ENCODE assay signal across 17 cellular contexts in genomic region chr2:36834203-36834602, GRCh38.
DNase-seq lines count a peak whose midpoint lies in the region; ATAC-seq, FAIRE-seq and TF ChIP-seq lines count a peak whose summit lies in the region.
"Had no signal": no experiment of that assay in that cellular context is flagged by ENCODE, and none has a peak within 500 bp of the region (broad histone marks: within the 10 kb centered on the region; RNA-seq: fewer than 3 reads in every experiment).

No MANE protein-coding gene starts in this region.

- H4K91ac ChIP-seq in H9 (ENCODE audit: insufficient read length, low read depth, low read length), result no peak overlapping the region

- H2BK20ac ChIP-seq in H9 (ENCODE audit: low read depth, low read length, poor library complexity, severe bottlenecking), result no peak overlapping the region

- H3F3A ChIP-seq in GM23338 (replicated peaks; ENCODE audit: low read depth), result no peaks in the 10 kb centered on the region

- H3K9me3 ChIP-seq in H9 (ENCODE audit: control insufficient read depth, low read depth, low read length), result no peaks in the 10 kb centered on the region
- no peaks in the 10 kb centered on the region for H3K9me3 ChIP-seq in astrocyte (ENCODE audit: insufficient read depth, low read depth, low read length)
- H3K9me3 ChIP-seq: A549, BE2C had no signal

- H2AFZ ChIP-seq in GM23338, result no peak overlapping the region
- H2AFZ ChIP-seq in H9 (ENCODE audit: low read length), result no peak overlapping the region
- H2AFZ ChIP-seq in astrocyte (ENCODE audit: low read depth, low read length), result no peak overlapping the region

- H3K9ac ChIP-seq in H9 (ENCODE audit: extremely low read depth, insufficient read length, low read length), result no peak overlapping the region
- H3K9ac ChIP-seq in astrocyte (ENCODE audit: low read length), result no peak overlapping the region

- H2BK5ac ChIP-seq in H9 (ENCODE audit: insufficient read length, low read length), result no peak overlapping the region

- no peak overlapping the region for H2BK12ac ChIP-seq in H9 (ENCODE audit: insufficient read length, low read depth, low read length)

- H3K56ac ChIP-seq in H9 (ENCODE audit: insufficient read length, low read depth, low read length), result no peak overlapping the region

- TF ChIP-seq CTCF in GM23338 (conservative IDR thresholded peaks at IDR 0.05; ENCODE audit: low read depth in 2 of 2), result no peak
- no peak for TF ChIP-seq CTCF in H9 (conservative IDR thresholded peaks at IDR 0.05)
- TF ChIP-seq CTCF in astrocyte (IDR thresholded peaks at IDR 0.05; ENCODE audit: insufficient read depth, low read depth, low read length), result no peak
- TF ChIP-seq CTCF in epithelial cell of esophagus (IDR thresholded peaks at IDR 0.05; ENCODE audit: insufficient read depth, low read depth, low read length, missing control alignments), result no peak
- no peak for TF ChIP-seq CTCF in RWPE1 (conservative IDR thresholded peaks at IDR 0.05; ENCODE audit: low read depth)

- H3K4me3 Mint-ChIP-seq in GM23338, result no peak overlapping the region
- no peak overlapping the region for H3K4me3 Mint-ChIP-seq in H9
- no peak overlapping the region for H3K4me3 Mint-ChIP-seq in astrocyte (ENCODE audit: unreplicated experiment)
- H3K4me3 Mint-ChIP-seq: IgD-negative memory B cell had no signal

- peaks cover 9% of the 10 kb centered on the region; the same call in 1 of the 2 replicates for H3K9me2 ChIP-seq in GM23338 (ENCODE audit: insufficient read depth)

- H3K23me2 ChIP-seq in H9 (ENCODE audit: insufficient read length, low read depth, low read length, poor library complexity, severe bottlenecking), result no peaks in the 10 kb centered on the region

- FAIRE-seq in astrocyte (lab: Jason Lieb, UNC), result peak; percentile 34
- no peak for FAIRE-seq in GM19239 (lab: Jason Lieb, UNC)
- FAIRE-seq: A549, D721Med, GM18507 had no signal

- H3K36me3 ChIP-seq in GM23338 (ENCODE audit: insufficient read depth) (no peaks in the 10 kb centered on the region), astrocyte (ENCODE audit: insufficient read depth, low read length) (no peaks in the 10 kb centered on the region)
- H3K36me3 ChIP-seq: BE2C had no signal

- no peak overlapping the region for H3K4me3 ChIP-seq in GM23338
- no peak overlapping the region for H3K4me3 ChIP-seq in astrocyte (ENCODE audit: insufficient read depth, low read depth, low read length)
- no peak overlapping the region for H3K4me3 ChIP-seq in epithelial cell of esophagus (ENCODE audit: low read length)
- H3K4me3 ChIP-seq: A549 had no signal

- CTCF ChIA-PET in RWPE1 (lab: Yijun Ruan, JAX), result no interaction called here

- peaks cover 2% of the 10 kb centered on the region for H3K27me3 Mint-ChIP-seq in GM23338 (ENCODE audit: insufficient read depth, low read depth, poor library complexity)
- no peaks in the 10 kb centered on the region for H3K27me3 Mint-ChIP-seq in H9 (ENCODE audit: low read depth)
- H3K27me3 Mint-ChIP-seq in astrocyte (ENCODE audit: low read depth, unreplicated experiment), result no peaks in the 10 kb centered on the region

- H3K79me1 ChIP-seq in H9 (ENCODE audit: insufficient read depth, low read depth, low read length, poor library complexity, severe bottlenecking), result no peaks in the 10 kb centered on the region

- POLR2A ChIA-PET in RWPE1 (lab: Yijun Ruan, JAX; ENCODE audit: low non-redundant PET), result no interaction called here

- peak overlapping the region; percentile 96; the same call in 1 of the 2 replicates for H3K27ac Mint-ChIP-seq in GM23338
- H3K27ac Mint-ChIP-seq in H9, result peak overlapping the region; percentile 44 to 93 (median 92)
- no peak overlapping the region for H3K27ac Mint-ChIP-seq in astrocyte (ENCODE audit: unreplicated experiment)
- H3K27ac Mint-ChIP-seq: IgD-negative memory B cell had no signal

- no peak overlapping the region for H3K14ac ChIP-seq in H9 (ENCODE audit: insufficient read depth, low read length)

- no CpG with 5 or more reads among the region's 2 CpGs for WGBS in H9 (ENCODE audit: extremely low coverage, insufficient read length, low lambda C conversion rate)

- H3K27me3 ChIP-seq in GM23338 (ENCODE audit: insufficient read depth) (no peaks in the 10 kb centered on the region), H9 (ENCODE audit: insufficient read depth, low read length) (no peaks in the 10 kb centered on the region), astrocyte (ENCODE audit: insufficient read depth, low read length) (no peaks in the 10 kb centered on the region)
- H3K27me3 ChIP-seq: BE2C had no signal

- H3K4me1 Mint-ChIP-seq in GM23338 (peaks cover 30% of the 10 kb centered on the region), H9 (peaks cover 33 to 34% of the 10 kb centered on the region in 2 experiments), astrocyte (ENCODE audit: low read depth, unreplicated experiment) (no peaks in the 10 kb centered on the region)

- H4K20me1 ChIP-seq in GM23338 (replicated peaks; ENCODE audit: insufficient read depth) (no peaks in the 10 kb centered on the region), H9 (ENCODE audit: control insufficient read depth, insufficient read depth, insufficient read length) (no peaks in the 10 kb centered on the region), astrocyte (ENCODE audit: insufficient read depth, low read length) (no peaks in the 10 kb centered on the region)

- H3K9me3 Mint-ChIP-seq in GM23338 (peaks cover 15% of the 10 kb centered on the region), H9 (peaks cover 9 to 16% of the 10 kb centered on the region in 2 experiments; a peak in 4 of 5 replicates), astrocyte (ENCODE audit: unreplicated experiment) (no peaks in the 10 kb centered on the region)

- H3K4me2 ChIP-seq in GM23338, result peak overlapping the region; percentile 64
- no peak overlapping the region for H3K4me2 ChIP-seq in H9 (ENCODE audit: insufficient read depth, insufficient read length, low read length)
- H3K4me2 ChIP-seq in astrocyte (ENCODE audit: low read length), result no peak overlapping the region
- H3K4me2 ChIP-seq: A549 had no signal

- H3K4ac ChIP-seq in H9 (ENCODE audit: low read depth, low read length), result no peak overlapping the region

- H3K36me3 Mint-ChIP-seq in GM23338 (ENCODE audit: low read depth), result peaks cover 26% of the 10 kb centered on the region
- H3K36me3 Mint-ChIP-seq in H9 (ENCODE audit: insufficient read depth in 1 of 3, low read depth in 3 of 3), result peaks cover 9 to 30% (median 14%) of the 10 kb centered on the region in 3 experiments; a peak in 6 of 7 replicates
- no peaks in the 10 kb centered on the region for H3K36me3 Mint-ChIP-seq in astrocyte (ENCODE audit: low read depth, unreplicated experiment)
- H3K36me3 Mint-ChIP-seq: CD4-positive, alpha-beta memory T cell had no signal

- no peak overlapping the region for H2BK15ac ChIP-seq in H9 (ENCODE audit: low read depth, low read length)

- H3T11ph ChIP-seq in H9 (ENCODE audit: low read length), result no peak overlapping the region

- no peak overlapping the region for H2AK5ac ChIP-seq in H9 (ENCODE audit: insufficient read length, low read length)

- H3K23ac ChIP-seq in H9 (ENCODE audit: insufficient read length, low read depth, low read length), result no peak overlapping the region

- no peak overlapping the region for H3K18ac ChIP-seq in H9 (ENCODE audit: insufficient read length, low read depth, low read length)

- H3K4me1 ChIP-seq in GM23338 (ENCODE audit: insufficient read depth) (peaks cover 26% of the 10 kb centered on the region), H9 (ENCODE audit: insufficient read depth, low read length) (peaks cover 8% of the 10 kb centered on the region; the same call in 1 of the 2 replicates), astrocyte (ENCODE audit: insufficient read depth, low read length) (no peaks in the 10 kb centered on the region)
- H3K4me1 ChIP-seq: A549, BE2C had no signal

- DNase-seq in GM23338 (ENCODE audit: low spot score), result no peak
- no peak for DNase-seq in H9
- no peak for DNase-seq in astrocyte (ENCODE audit: low read depth)
- DNase-seq in epithelial cell of esophagus (ENCODE audit: low read depth), result peak; percentile 12
- DNase-seq in GM19239 (ENCODE audit: insufficient read length, low spot score), result no peak
- no peak for DNase-seq in RWPE1 (ENCODE audit: low spot score)
- DNase-seq: BE2C; CD4-positive, alpha-beta memory T cell; KG1 had no signal

- H4K8ac ChIP-seq in H9 (replicated peaks; ENCODE audit: insufficient read length, low read depth, low read length), result no peak overlapping the region

- H3K27ac ChIP-seq in GM23338 (ENCODE audit: low read depth) (peak overlapping the region; percentile 94), H9 (ENCODE audit: insufficient read length, low read depth, low read length) (no peak overlapping the region), astrocyte (ENCODE audit: low read depth, low read length) (no peak overlapping the region), RWPE1 (no peak overlapping the region)
- H3K27ac ChIP-seq: A549, C4-2B, HL-60 had no signal

- H2BK120ac ChIP-seq in H9 (ENCODE audit: low read depth, low read length, poor library complexity, severe bottlenecking), result no peak overlapping the region

- H3K79me2 ChIP-seq in GM23338 (replicated peaks; ENCODE audit: insufficient read depth) (no peaks in the 10 kb centered on the region), H9 (ENCODE audit: insufficient read depth, low read length) (no peaks in the 10 kb centered on the region), astrocyte (ENCODE audit: insufficient read depth, low read length) (no peaks in the 10 kb centered on the region)

- ATAC-seq in GM23338 (no peak), HG02981 (IDR thresholded peaks at IDR 0.05; ENCODE audit: unreplicated experiment) (no peak)
- ATAC-seq: A549, HCT116 had no signal

- no peak overlapping the region for H4K5ac ChIP-seq in H9 (ENCODE audit: insufficient read length, low read depth, low read length)

TF ChIP-seq in GM23338, 12 proteins besides CTCF, POLR2A, EP300 and RAD21 (continues in another document):
- TF ChIP-seq EZH2 (IDR thresholded peaks at IDR 0.05; ENCODE audit: low read depth, unreplicated experiment), result no peak
- TF ChIP-seq CREB1 (CRISPR knock-in tag; IDR thresholded peaks at IDR 0.05; ENCODE audit: low read depth), result no peak
- TF ChIP-seq EZH2phosphoT487 (IDR thresholded peaks at IDR 0.05; ENCODE audit: unreplicated experiment), result no peak
- no peak for TF ChIP-seq POLR2AphosphoS5 (IDR thresholded peaks at IDR 0.05; ENCODE audit: low read depth)
- TF ChIP-seq STAT1 (IDR thresholded peaks at IDR 0.05; ENCODE audit: unreplicated experiment), result no peak
- TF ChIP-seq ZNF331 (CRISPR knock-in tag; IDR thresholded peaks at IDR 0.05; ENCODE audit: low read depth), result no peak
- no peak for TF ChIP-seq JUNB (IDR thresholded peaks at IDR 0.05; ENCODE audit: unreplicated experiment)
